ENCODE assay signal across 3 cellular contexts in the genomic region with DNA sequence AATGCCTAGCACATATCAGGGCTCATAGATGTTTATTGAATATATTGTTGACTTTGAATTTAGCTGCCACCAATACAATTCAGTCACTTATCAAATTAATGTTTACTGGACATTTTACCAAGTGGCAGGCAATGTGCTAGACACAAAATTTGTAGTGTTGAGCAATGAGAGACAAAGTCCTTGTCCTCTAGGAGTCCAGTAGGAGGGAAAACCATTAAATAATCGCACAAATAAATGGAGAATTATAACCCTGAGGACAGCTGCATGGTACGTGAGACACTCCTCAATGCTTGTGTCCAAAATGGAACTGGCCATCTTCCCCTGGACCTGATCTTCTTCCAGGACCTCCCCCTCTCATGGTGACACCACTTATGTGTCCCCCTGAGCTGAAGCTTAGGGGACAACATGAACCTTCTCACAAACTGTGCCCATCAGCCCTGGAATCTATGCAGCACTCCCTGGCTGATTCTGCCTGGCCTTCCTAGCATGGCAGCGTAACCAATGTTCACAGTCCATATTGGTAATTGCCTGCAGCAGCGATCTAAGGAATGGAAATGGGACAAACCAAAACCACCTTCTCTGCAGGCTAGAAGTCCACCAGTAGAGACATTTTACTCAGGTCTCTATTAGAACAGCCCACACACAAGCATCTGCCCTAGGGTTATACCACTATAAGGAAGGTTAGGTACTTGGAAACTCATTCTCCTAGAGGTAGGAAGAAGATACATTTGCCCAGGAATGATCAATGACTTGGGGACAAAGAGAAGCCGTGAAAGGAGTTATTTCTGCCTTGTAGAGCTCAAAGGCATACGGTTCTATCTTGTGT.
TF ChIP-seq lines count a peak whose summit lies in the region.

No MANE protein-coding gene starts in this region.

TF ChIP-seq in SK-N-SH treated with all-trans-retinoic acid at 6 μM for 48 hours, 23 proteins besides CTCF, POLR2A, EP300 and RAD21:
- TF ChIP-seq GLIS3 (CRISPR knock-in tag; IDR thresholded peaks at IDR 0.05) = no peak
- TF ChIP-seq ZFP30 (CRISPR knock-in tag; IDR thresholded peaks at IDR 0.05) = no peak
- no peak for TF ChIP-seq ISL1 (CRISPR knock-in tag; IDR thresholded peaks at IDR 0.05)
- TF ChIP-seq BACH2 (CRISPR knock-in tag; IDR thresholded peaks at IDR 0.05; ENCODE audit: borderline replicate concordance) = no peak
- TF ChIP-seq CSDC2 (CRISPR knock-in tag; IDR thresholded peaks at IDR 0.05) = no peak
- TF ChIP-seq OSR1 (CRISPR knock-in tag; IDR thresholded peaks at IDR 0.05) = no peak
- no peak for TF ChIP-seq CSRNP3 (CRISPR knock-in tag; IDR thresholded peaks at IDR 0.05)
- no peak for TF ChIP-seq CREB5 (CRISPR knock-in tag; IDR thresholded peaks at IDR 0.05; ENCODE audit: low read depth)
- TF ChIP-seq ZFP3 (CRISPR knock-in tag; IDR thresholded peaks at IDR 0.05) = no peak
- TF ChIP-seq TOX (CRISPR knock-in tag; IDR thresholded peaks at IDR 0.05; ENCODE audit: borderline replicate concordance) = no peak
- TF ChIP-seq ARNTL (CRISPR knock-in tag; IDR thresholded peaks at IDR 0.05; ENCODE audit: borderline replicate concordance, low read depth) = no peak
- no peak for TF ChIP-seq ZC3H10 (CRISPR knock-in tag; IDR thresholded peaks at IDR 0.05)
- no peak for TF ChIP-seq ZNF70 (CRISPR knock-in tag; IDR thresholded peaks at IDR 0.05)

TF ChIP-seq in SK-N-SH, 30 proteins besides CTCF, POLR2A, EP300 and RAD21:
- no peak for TF ChIP-seq REST (IDR thresholded peaks at IDR 0.05; ENCODE audit: low read depth, low read length)
- TF ChIP-seq GABPA (IDR thresholded peaks at IDR 0.05; ENCODE audit: low read depth) = no peak
- TF ChIP-seq RXRA (IDR thresholded peaks at IDR 0.05; ENCODE audit: borderline replicate concordance, low read depth) = no peak
- no peak for TF ChIP-seq ELF1 (IDR thresholded peaks at IDR 0.05)
- no peak for TF ChIP-seq RFX5 (IDR thresholded peaks at IDR 0.05; ENCODE audit: low read length)
- no peak for TF ChIP-seq NRF1 (IDR thresholded peaks at IDR 0.05; ENCODE audit: low read depth, low read length)
- TF ChIP-seq FOSL2 (IDR thresholded peaks at IDR 0.05; ENCODE audit: borderline replicate concordance, low read depth) = no peak
- no peak for TF ChIP-seq POLR2AphosphoS5 (IDR thresholded peaks at IDR 0.05; ENCODE audit: low read depth, low read length)
- TF ChIP-seq, protein P1, sequence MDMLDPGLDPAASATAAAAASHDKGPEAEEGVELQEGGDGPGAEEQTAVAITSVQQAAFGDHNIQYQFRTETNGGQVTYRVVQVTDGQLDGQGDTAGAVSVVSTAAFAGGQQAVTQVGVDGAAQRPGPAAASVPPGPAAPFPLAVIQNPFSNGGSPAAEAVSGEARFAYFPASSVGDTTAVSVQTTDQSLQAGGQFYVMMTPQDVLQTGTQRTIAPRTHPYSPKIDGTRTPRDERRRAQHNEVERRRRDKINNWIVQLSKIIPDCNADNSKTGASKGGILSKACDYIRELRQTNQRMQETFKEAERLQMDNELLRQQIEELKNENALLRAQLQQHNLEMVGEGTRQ (IDR thresholded peaks at IDR 0.05; ENCODE audit: borderline replicate concordance, low read depth, low read length) = no peak
- TF ChIP-seq EZH2phosphoT487 (IDR thresholded peaks at IDR 0.05; ENCODE audit: borderline replicate concordance, low read depth) = no peak
- TF ChIP-seq TAF1 (IDR thresholded peaks at IDR 0.05; ENCODE audit: borderline replicate concordance, low read depth, low read length) = no peak
- no peak for TF ChIP-seq GATA2 (CRISPR knock-in tag; IDR thresholded peaks at IDR 0.05)
- no peak for TF ChIP-seq TEAD4 (IDR thresholded peaks at IDR 0.05; ENCODE audit: borderline replicate concordance, insufficient read depth)

TF ChIP-seq in liver, 16 proteins besides CTCF, POLR2A, EP300 and RAD21:
- TF ChIP-seq JUND (IDR thresholded peaks at IDR 0.05) = no peak
- no peak for TF ChIP-seq NR2F2 (IDR thresholded peaks at IDR 0.05)
- peak; percentile 27 for TF ChIP-seq MAX (IDR thresholded peaks at IDR 0.05)
- TF ChIP-seq YY1 (IDR thresholded peaks at IDR 0.05) = peak; percentile 61
- TF ChIP-seq HNF4G (IDR thresholded peaks at IDR 0.05) = peak; percentile 44
- peak; percentile 53 for TF ChIP-seq SP1 (IDR thresholded peaks at IDR 0.05)
- peak in 1 of 2 donors; percentile 38 for TF ChIP-seq RXRA (IDR thresholded peaks at IDR 0.05)
- TF ChIP-seq HNF4A (conservative IDR thresholded peaks at IDR 0.05) = peak; percentile 90
TF ChIP-seq in liver: peak in this region for 6.
